In genomic region chr17:2146132-2146871, GRCh38 we compare ENCODE assay signal across 18 cellular contexts.
DNase-seq lines count a peak whose midpoint lies in the region; ATAC-seq and TF ChIP-seq lines count a peak whose summit lies in the region.
"Had no signal": no experiment of that assay in that cellular context is flagged by ENCODE, and none has a peak within 500 bp of the region (broad histone marks: within the 10 kb centered on the region; RNA-seq: fewer than 3 reads in every experiment).

No MANE protein-coding gene starts in this region.

- intact Hi-C loops in upper lobe of right lung (cut with DNase I) = no loop called here
- intact Hi-C loops in dorsolateral prefrontal cortex (cut with DNase I) = no loop called here

- DNase-seq in activated T-cell treated with anti-CD3 and anti-CD28 coated beads, Interleukin-2, amount 50 U/mL, for 24 hours = no peak
- no peak for DNase-seq in activated T-cell treated with anti-CD3 and anti-CD28 coated beads, Interleukin-2, amount 50 U/mL, for 72 hours
- no peak for DNase-seq in effector memory CD8-positive, alpha-beta T cell
- DNase-seq in lung (ENCODE audit: low spot score) (peak; percentile 74), upper lobe of right lung (peak; percentile 68), ACHN (no peak), dorsolateral prefrontal cortex (no peak)
- DNase-seq: DMS 273 treated with DMSO at 0.1 percent for 48 hours, GM23248, HCEC 1CT, NCI-H1436, NCI-H2029, NCI-H524 had no signal

- no peaks in the 10 kb centered on the region for H3K27me3 ChIP-seq in lung (ENCODE audit: control insufficient read depth, insufficient read depth)
- H3K27me3 ChIP-seq in upper lobe of right lung = no peaks in the 10 kb centered on the region
- no peaks in the 10 kb centered on the region for H3K27me3 ChIP-seq in dorsolateral prefrontal cortex
- H3K27me3 ChIP-seq: BLaER1 treated with 17β-estradiol and CSF1 and Interleukin-3, amounts not matched to agents 10 nM and 100 nM had no signal

- peak overlapping the region; percentile 18 for H3K27ac Mint-ChIP-seq in activated T-cell treated with anti-CD3 and anti-CD28 coated beads, Interleukin-2, amount 50 U/mL, for 24 hours
- H3K27ac Mint-ChIP-seq in activated T-cell treated with anti-CD3 and anti-CD28 coated beads, Interleukin-2, amount 50 U/mL, for 72 hours = no peak overlapping the region
- H3K27ac Mint-ChIP-seq in effector memory CD8-positive, alpha-beta T cell = peak overlapping the region in 1 of 2 donors; percentile 60

- H3K27ac ChIP-seq in lung (ENCODE audit: low read depth in 1 of 2, low read length in 1 of 2) (peak overlapping the region in 1 of 2 donors; percentile 6), upper lobe of right lung (peak overlapping the region; percentile 71), dorsolateral prefrontal cortex (no peak overlapping the region)
- H3K27ac ChIP-seq: BLaER1 treated with 17β-estradiol and CSF1 and Interleukin-3, amounts not matched to agents 10 nM and 100 nM; GM23248; HL-60 had no signal

- WGBS in lung, 2 donors = 69 to 84% methylated on average over 8 of the region's 8 CpGs

- H3K4me3 ChIP-seq in lung (no peak overlapping the region), upper lobe of right lung (no peak overlapping the region), dorsolateral prefrontal cortex (no peak overlapping the region)
- H3K4me3 ChIP-seq: BLaER1 treated with 17β-estradiol and CSF1 and Interleukin-3, amounts not matched to agents 10 nM and 100 nM; GM23248; K562 had no signal

- no peaks in the 10 kb centered on the region for H3K9me3 Mint-ChIP-seq in activated T-cell treated with anti-CD3 and anti-CD28 coated beads, Interleukin-2, amount 50 U/mL, for 24 hours
- H3K9me3 Mint-ChIP-seq in activated T-cell treated with anti-CD3 and anti-CD28 coated beads, Interleukin-2, amount 50 U/mL, for 72 hours = no peaks in the 10 kb centered on the region
- H3K9me3 Mint-ChIP-seq in effector memory CD8-positive, alpha-beta T cell = no peaks in the 10 kb centered on the region

- H3K4me3 Mint-ChIP-seq in activated T-cell treated with anti-CD3 and anti-CD28 coated beads, Interleukin-2, amount 50 U/mL, for 24 hours = no peak overlapping the region
- H3K4me3 Mint-ChIP-seq in activated T-cell treated with anti-CD3 and anti-CD28 coated beads, Interleukin-2, amount 50 U/mL, for 72 hours = no peak overlapping the region
- H3K4me3 Mint-ChIP-seq in effector memory CD8-positive, alpha-beta T cell = no peak overlapping the region

- TF ChIP-seq CTCF in lung (IDR thresholded peaks at IDR 0.05; ENCODE audit: control extremely low read depth, extremely low read depth) = no peak
- no peak for TF ChIP-seq CTCF in upper lobe of right lung (IDR thresholded peaks at IDR 0.05)
- no peak for TF ChIP-seq CTCF in dorsolateral prefrontal cortex (IDR thresholded peaks at IDR 0.05 in 54 of 56, conservative IDR thresholded peaks at IDR 0.05 in 2 of 56; ENCODE audit: low read depth in 1 of 56, partially characterized antibody in 56 of 56)

- H3K27me3 Mint-ChIP-seq in activated T-cell treated with anti-CD3 and anti-CD28 coated beads, Interleukin-2, amount 50 U/mL, for 24 hours = no peaks in the 10 kb centered on the region
- H3K27me3 Mint-ChIP-seq in activated T-cell treated with anti-CD3 and anti-CD28 coated beads, Interleukin-2, amount 50 U/mL, for 72 hours (ENCODE audit: low read depth) = no peaks in the 10 kb centered on the region
- H3K27me3 Mint-ChIP-seq in effector memory CD8-positive, alpha-beta T cell = no peaks in the 10 kb centered on the region

- no peak for ATAC-seq in activated T-cell treated with anti-CD3 and anti-CD28 coated beads, Interleukin-2, amount 50 U/mL, for 72 hours (replicated peaks in 1 of 2)
- ATAC-seq in effector memory CD8-positive, alpha-beta T cell (replicated peaks) = peak; percentile 88
- no peak for ATAC-seq in lung (ENCODE audit: insufficient read depth, low FRiP score)
- ATAC-seq in upper lobe of right lung = peak; percentile 91
- ATAC-seq in GM18498 (IDR thresholded peaks at IDR 0.05; ENCODE audit: unreplicated experiment) = no peak
- ATAC-seq: K562, Panc1 had no signal

- H3K4me1 ChIP-seq in lung (ENCODE audit: control insufficient read depth in 2 of 2, insufficient read depth in 2 of 2, low read length in 2 of 2) (peaks cover 0 to 1% of the 10 kb centered on the region in 2 donors), upper lobe of right lung (peaks cover 5% of the 10 kb centered on the region)

- peaks cover 20% of the 10 kb centered on the region for H3K4me1 Mint-ChIP-seq in activated T-cell treated with anti-CD3 and anti-CD28 coated beads, Interleukin-2, amount 50 U/mL, for 24 hours (ENCODE audit: low read depth)
- H3K4me1 Mint-ChIP-seq in activated T-cell treated with anti-CD3 and anti-CD28 coated beads, Interleukin-2, amount 50 U/mL, for 72 hours (ENCODE audit: low read depth) = peaks cover 8% of the 10 kb centered on the region
- peaks cover 0 to 6% of the 10 kb centered on the region in 2 donors for H3K4me1 Mint-ChIP-seq in effector memory CD8-positive, alpha-beta T cell (ENCODE audit: low read depth in 2 of 2)

- no peaks in the 10 kb centered on the region for H3K9me3 ChIP-seq in lung (ENCODE audit: control insufficient read depth in 2 of 2, insufficient read depth in 1 of 2, low read length in 1 of 2)
- H3K9me3 ChIP-seq in upper lobe of right lung = no peaks in the 10 kb centered on the region
- H3K9me3 ChIP-seq: BLaER1 treated with 17β-estradiol and CSF1 and Interleukin-3, amounts not matched to agents 10 nM and 100 nM had no signal

- in situ Hi-C loops in ACHN (cut with HindIII; ENCODE audit: low pct_ligation_motif_present, low pct_unique_long_range_greater_than_20kb, low sequenced_read_pairs) = no loop called here

- H3K36me3 ChIP-seq in lung (ENCODE audit: control insufficient read depth in 2 of 2, insufficient read depth in 2 of 2, low read length in 2 of 2) = peaks cover 0 to 6% of the 10 kb centered on the region in 2 donors
- H3K36me3 ChIP-seq in upper lobe of right lung = peaks cover 7% of the 10 kb centered on the region

- peaks cover 61% of the 10 kb centered on the region for H3K36me3 Mint-ChIP-seq in activated T-cell treated with anti-CD3 and anti-CD28 coated beads, Interleukin-2, amount 50 U/mL, for 24 hours (ENCODE audit: low read depth)
- peaks cover 0 to 4% of the 10 kb centered on the region in 2 donors for H3K36me3 Mint-ChIP-seq in activated T-cell treated with anti-CD3 and anti-CD28 coated beads, Interleukin-2, amount 50 U/mL, for 72 hours (ENCODE audit: insufficient read depth in 2 of 2)
- H3K36me3 Mint-ChIP-seq in effector memory CD8-positive, alpha-beta T cell (ENCODE audit: insufficient read depth) = peaks cover 4% of the 10 kb centered on the region

Comparison
In these comparisons a context has a peak if more than half of its experiments do, and no peak if none do; other contexts are left out.
1. DNase-seq: peak in lung (single experiment) and upper lobe of right lung (single experiment); none in activated T-cell treated with anti-CD3 and anti-CD28 coated beads, Interleukin-2, amount 50 U/mL, for 24 hours (single experiment), activated T-cell treated with anti-CD3 and anti-CD28 coated beads, Interleukin-2, amount 50 U/mL, for 72 hours (0 of 2), effector memory CD8-positive, alpha-beta T cell (0 of 3), ACHN (single experiment) and dorsolateral prefrontal cortex (0 of 10).
2. ATAC-seq: peak in effector memory CD8-positive, alpha-beta T cell (single experiment) and upper lobe of right lung (single experiment); none in activated T-cell treated with anti-CD3 and anti-CD28 coated beads, Interleukin-2, amount 50 U/mL, for 72 hours (0 of 2), lung (single experiment) and GM18498 (single experiment).